Comparison of ENCODE assay signal across 29 cellular contexts in the genomic region with DNA sequence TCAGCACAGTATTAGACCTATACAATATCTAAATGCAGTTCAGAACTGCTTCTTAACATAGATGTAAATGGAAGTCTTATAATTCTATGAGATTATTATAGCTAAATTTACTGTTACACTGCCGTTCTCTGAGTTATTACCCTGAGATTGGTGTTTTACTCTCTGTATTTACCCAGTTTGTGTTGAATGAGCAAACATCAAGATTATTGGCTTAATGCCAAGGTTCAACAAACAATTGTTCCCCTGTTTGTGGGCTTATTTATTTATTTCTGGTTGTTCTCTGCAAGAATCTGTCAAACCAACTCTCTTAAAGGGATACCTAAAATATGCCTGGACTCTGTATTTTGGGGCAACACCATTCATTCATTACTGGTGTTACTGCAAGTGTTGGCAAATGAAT. TPM values are rescaled to one million over a fixed set of nuclear protein-coding genes. Genes with fewer than 3 reads are reported as not detected.
DNase-seq lines count a peak whose midpoint lies in the region; ATAC-seq, FAIRE-seq and TF ChIP-seq lines count a peak whose summit lies in the region.
"Had no signal": no experiment of that assay in that cellular context is flagged by ENCODE, and none has a peak within 500 bp of the region (broad histone marks: within the 10 kb centered on the region; RNA-seq: fewer than 3 reads in every experiment).

No MANE protein-coding gene starts in this region.

- peaks cover 25% of the 10 kb centered on the region for H3K4me1 ChIP-seq in HepG2 (ENCODE audit: insufficient read depth, low read length)
- H3K4me1 ChIP-seq: BE2C, Caco-2 had no signal

- peak; percentile 4 for DNase-seq in NCI-H345 (lab: John Stamatoyannopoulos, UW)
- no peak for DNase-seq in NCI-H345 treated with DMSO at 0.1 percent for 48 hours (lab: John Stamatoyannopoulos, UW; ENCODE audit: unreplicated experiment)
- DNase-seq in HepG2 (ENCODE audit: low spot score), result peak; percentile 74
- DNase-seq in effector CD4-positive, alpha-beta T cell, result no peak
- DNase-seq: activated CD4-positive, CD25-positive, alpha-beta regulatory T cell; activated CD8-positive, alpha-beta T cell treated with anti-CD3 and anti-CD28 coated beads, Interleukin-2, amount 10 ng/mL, durations not matched to agents 7 days and 5 days; activated naive CD4-positive, alpha-beta T cell; activated T-cell treated with anti-CD3 and anti-CD28 coated beads, Interleukin-2, amount 50 U/mL, for 1 hour; BE2C; Caco-2; cerebellar nuclear complex; EL; H9; heart right ventricle; left ventricle myocardium superior; Peyer's patch; stimulated activated CD8-positive, alpha-beta memory T cell treated with anti-CD3 and anti-CD28 coated beads, Interleukin-4, amount 100 ng/mL, for 48 hours had no signal

- TF ChIP-seq RAD21 in HepG2 (CRISPR knock-in tag; IDR thresholded peaks at IDR 0.05), result no peak

- H4K20me1 ChIP-seq in HepG2 (ENCODE audit: insufficient read depth, low read length), result no peaks in the 10 kb centered on the region

- TF ChIP-seq POLR2A in HepG2 (IDR thresholded peaks at IDR 0.05; ENCODE audit: insufficient read depth in 1 of 2, low read depth in 2 of 2, low read length in 2 of 2), result no peak

- H2AFZ ChIP-seq in HepG2 (ENCODE audit: low read length), result no peak overlapping the region

- TF ChIP-seq CTCF in HepG2 (CRISPR knock-in tag; IDR thresholded peaks at IDR 0.05), result no peak

- no peaks in the 10 kb centered on the region for H3K36me3 ChIP-seq in HepG2 (replicated peaks in 1 of 2; ENCODE audit: control insufficient read depth in 1 of 2, insufficient read depth in 2 of 2, low read length in 2 of 2)
- H3K36me3 ChIP-seq: BE2C, heart right ventricle, neutrophil, Peyer's patch, SJSA1, suprapubic skin, vagina had no signal

- peak overlapping the region; percentile 44 for H3K4me2 ChIP-seq in HepG2 (ENCODE audit: low read depth, low read length)

- no peaks in the 10 kb centered on the region for H3K9me3 ChIP-seq in HepG2 (ENCODE audit: low read length)
- H3K9me3 ChIP-seq: BE2C, Caco-2, heart right ventricle, neutrophil, Peyer's patch, SJSA1, suprapubic skin, vagina had no signal

- ATAC-seq in HepG2 (peak; percentile 65), GM21447 (IDR thresholded peaks at IDR 0.05; ENCODE audit: unreplicated experiment) (no peak), GM19328 (IDR thresholded peaks at IDR 0.05; ENCODE audit: unreplicated experiment) (no peak)
- ATAC-seq: activated CD8-positive, alpha-beta T cell treated with anti-CD3 and anti-CD28 coated beads, Interleukin-2, amount 10 ng/mL, durations not matched to agents 7 days and 5 days; heart right ventricle; left ventricle myocardium superior had no signal

- H3K27ac ChIP-seq in angular gyrus (ENCODE audit: low read depth, low read length) (peak overlapping the region; percentile 91), HepG2 (ENCODE audit: extremely low read length, insufficient read depth, low read length) (peak overlapping the region; percentile 23), temporal lobe (ENCODE audit: low read depth, low read length) (peak overlapping the region; percentile 96)
- H3K27ac ChIP-seq: heart right ventricle, neutrophil, Peyer's patch, suprapubic skin, vagina had no signal

- intact Hi-C loops in HepG2 (cut with micrococcal nuclease; ENCODE audit: unreplicated experiment), result no loop called here

- peak overlapping the region in 1 of 3 experiments; percentile 2; a peak in 1 of 6 replicates for H3K4me3 ChIP-seq in HepG2 (replicated peaks in 1 of 3; ENCODE audit: insufficient read depth in 1 of 3, low read depth in 2 of 3, low read length in 3 of 3)
- H3K4me3 ChIP-seq: heart right ventricle, Peyer's patch, SJSA1, suprapubic skin, vagina had no signal

- H3K9ac ChIP-seq in HepG2 (ENCODE audit: insufficient read depth, low read depth, low read length), result no peak overlapping the region

- peaks cover 0 to 4% of the 10 kb centered on the region in 2 experiments; a peak in 1 of 5 replicates for H3K27me3 ChIP-seq in HepG2 (ENCODE audit: control insufficient read depth in 1 of 2, insufficient read depth in 2 of 2, low read length in 2 of 2)
- H3K27me3 ChIP-seq: Peyer's patch, SJSA1, suprapubic skin, vagina had no signal

- no TSS peak for BruUV-seq in HepG2 (replicated peaks; lab: Mats Ljungman, UMichigan)

- 0 out of 4 replicates have a peak, but pooled peaks of 1 of the 2 experiments have one; percentile 19 for TF ChIP-seq EP300 in HepG2 (IDR thresholded peaks at IDR 0.05; ENCODE audit: low read depth in 2 of 2, low read length in 2 of 2)
- no peak for TF ChIP-seq EP300 in HepG2 (CRISPR knock-in tag; IDR thresholded peaks at IDR 0.05; ENCODE audit: borderline replicate concordance)

- in situ Hi-C loops in HepG2 (cut with HindIII; ENCODE audit: extremely low pct_ligation_motif_present, low pct_unique_long_range_greater_than_20kb), result no loop called here

- no peaks in the 10 kb centered on the region for H3K79me2 ChIP-seq in HepG2 (ENCODE audit: insufficient read depth, low read length)

- POLR2A ChIA-PET in HepG2 (lab: Yijun Ruan, JAX), result no interaction called here

- CTCF ChIA-PET in HepG2 (lab: Yijun Ruan, JAX; ENCODE audit: low intra/inter-chr PET ratio, low total read pairs), result no interaction called here

- WGBS in HepG2 (ENCODE audit: low lambda C conversion rate), result 0% methylated on average over 1 of the region's 1 CpG

- no peak for FAIRE-seq in HepG2 (lab: Jason Lieb, UNC)
- FAIRE-seq: A204.1 had no signal

TF ChIP-seq in HepG2, 621 proteins besides CTCF, POLR2A, EP300 and RAD21 (continues in another document):
- TF ChIP-seq KAT2B (IDR thresholded peaks at IDR 0.05; ENCODE audit: borderline replicate concordance, low read depth, low read length) (no peak), ZSCAN21 (CRISPR knock-in tag; IDR thresholded peaks at IDR 0.05; ENCODE audit: borderline replicate concordance) (no peak), GATAD1 (CRISPR knock-in tag; IDR thresholded peaks at IDR 0.05) (no peak), NFAT5 (CRISPR knock-in tag; IDR thresholded peaks at IDR 0.05) (no peak), ZNF33A (CRISPR knock-in tag; IDR thresholded peaks at IDR 0.05; ENCODE audit: borderline replicate concordance) (0 out of 2 replicates have a peak, but pooled peaks have one; percentile 32), CHD4 (IDR thresholded peaks at IDR 0.05; ENCODE audit: borderline replicate concordance, low read length) (peak; percentile 35; the same call in 1 of the 2 replicates), ZNF282 (IDR thresholded peaks at IDR 0.05; ENCODE audit: partially characterized antibody) (no peak)

RNA-seq across cellular contexts. Expression of gene STMND1, which starts 5.2 kb away (rescaled TPM):
- not detected in 2 replicates for total RNA-seq in HepG2 (2016; rRNA removed; fragmentation: Illumina TruSeq; extraction: Trizol)
- total RNA-seq in HepG2 (2016; cell fraction: cytosol; rRNA removed; fragmentation: Illumina TruSeq; extraction: Trizol; ENCODE audit: low read depth), result not detected in 2 replicates
- total RNA-seq in HepG2 (2016; cell fraction: insoluble cytoplasmic fraction; rRNA removed; fragmentation: Illumina TruSeq; extraction: Trizol), result not detected in 2 replicates
- total RNA-seq in HepG2 (2016; cell fraction: membrane; rRNA removed; fragmentation: Illumina TruSeq; extraction: Trizol), result not detected in 2 replicates
- total RNA-seq in HepG2 (2016; cell fraction: nucleus; rRNA removed; fragmentation: Illumina TruSeq; extraction: Trizol), result not detected in 2 replicates
- polyA plus RNA-seq in HepG2 (2011; rRNA removed), result not detected in 2 replicates
- not detected in 2 replicates for polyA plus RNA-seq in HepG2 (2011; cell fraction: cytosol; rRNA removed)
- polyA plus RNA-seq in HepG2 (2011; cell fraction: nucleus; rRNA removed), result not detected in 2 replicates
- polyA plus RNA-seq in HepG2 (2012), result not detected in 2 replicates
- not detected in 2 replicates for polyA plus RNA-seq in HepG2 (2016; cell fraction: cytosol; fragmentation: Illumina TruSeq; extraction: Trizol; ENCODE audit: low read depth)
- polyA plus RNA-seq in HepG2 (2016; cell fraction: insoluble cytoplasmic fraction; fragmentation: Illumina TruSeq; extraction: Trizol; ENCODE audit: low read depth), result not detected in 2 replicates
- polyA plus RNA-seq in HepG2 (2016; cell fraction: membrane; fragmentation: Illumina TruSeq; extraction: Trizol; ENCODE audit: low read depth), result not detected in 2 replicates
- not detected in 2 replicates for polyA plus RNA-seq in HepG2 (2016; cell fraction: nucleus; fragmentation: Illumina TruSeq; extraction: Trizol; ENCODE audit: insufficient read depth, low read depth)
- polyA minus RNA-seq in HepG2 (2011; rRNA and poly(A)+ RNA removed; ENCODE audit: low replicate concordance), result not detected in 2 replicates
- not detected in 2 replicates for polyA minus RNA-seq in HepG2 (2011; cell fraction: cytosol; rRNA and poly(A)+ RNA removed)
- not detected in 2 replicates for polyA minus RNA-seq in HepG2 (2011; cell fraction: nucleus; rRNA and poly(A)+ RNA removed)
- total RNA-seq in temporal lobe, result 0.25 TPM
- total RNA-seq: activated CD8-positive, alpha-beta T cell treated with anti-CD3 and anti-CD28 coated beads, Interleukin-2, amount 10 ng/mL, durations not matched to agents 7 days and 5 days; Caco-2; fibroblast of lung; H9; heart right ventricle; HT-29; left ventricle myocardium superior; Peyer's patch; T-helper 2 cell treated with Interferon-gamma antibody and Interleukin-4, amounts not matched to agents 100 ng/mL and 5 ng/mL, for 36 hours; vagina had no signal
- polyA plus RNA-seq: heart right ventricle had no signal

Comparison
In these comparisons a context has a peak if more than half of its experiments do, and no peak if none do; other contexts are left out.
1. DNase-seq: peak in NCI-H345 (single experiment) and HepG2 (single experiment); none in NCI-H345 treated with DMSO at 0.1 percent for 48 hours (single experiment) and effector CD4-positive, alpha-beta T cell (single experiment).
2. H3K27ac ChIP-seq: peak in every context shown above with its lines; median percentile 96 in temporal lobe; 91 in angular gyrus; 23 in HepG2.